Comparison of ENCODE assay signal across 23 cellular contexts in genomic region chr2:1208522-1208921, GRCh38.
DNase-seq lines count a peak whose midpoint lies in the region; ATAC-seq, FAIRE-seq and TF ChIP-seq lines count a peak whose summit lies in the region.
"Had no signal": no experiment of that assay in that cellular context is flagged by ENCODE, and none has a peak within 500 bp of the region (broad histone marks: within the 10 kb centered on the region; RNA-seq: fewer than 3 reads in every experiment).

No MANE protein-coding gene starts in this region.

- WGBS in HepG2 (ENCODE audit: low lambda C conversion rate), result 18% methylated on average over 16 of the region's 18 CpGs
- 61% methylated on average over 7 of the region's 18 CpGs for WGBS in right lobe of liver (ENCODE audit: insufficient coverage, low coverage, low lambda C conversion rate, missing lambda C conversion rate)
- WGBS in suprapubic skin, result 87% methylated on average over 17 of the region's 18 CpGs

- H3K27ac Mint-ChIP-seq in chondrocyte (ENCODE audit: unreplicated experiment), result no peak overlapping the region
- peak overlapping the region; percentile 86 for H3K27ac Mint-ChIP-seq in stimulated activated naive B cell treated with anti-CD40 and anti-IgM and Interleukin-4, amounts not matched to agents 10 μg/mL and 1 μg/mL and 100 μg/mL, for 72 hours
- H3K27ac Mint-ChIP-seq: CD4-positive, alpha-beta memory T cell; HFFc6 had no signal

- no peak for ATAC-seq in HepG2
- no peak for ATAC-seq in right lobe of liver
- no peak for ATAC-seq in stimulated activated naive B cell treated with anti-CD40 and anti-IgM and Interleukin-4, amounts not matched to agents 10 μg/mL and 1 μg/mL and 100 μg/mL, for 72 hours (replicated peaks)

- no peaks in the 10 kb centered on the region for H3K36me3 Mint-ChIP-seq in chondrocyte (ENCODE audit: low read depth)
- peaks cover 1 to 4% of the 10 kb centered on the region in 2 donors for H3K36me3 Mint-ChIP-seq in stimulated activated naive B cell treated with anti-CD40 and anti-IgM and Interleukin-4, amounts not matched to agents 10 μg/mL and 1 μg/mL and 100 μg/mL, for 72 hours

- H3K9ac ChIP-seq in HepG2 (ENCODE audit: insufficient read depth, low read depth, low read length), result no peak overlapping the region

- H3K27me3 Mint-ChIP-seq in chondrocyte (ENCODE audit: low read depth), result peaks cover 16% of the 10 kb centered on the region
- no peaks in the 10 kb centered on the region for H3K27me3 Mint-ChIP-seq in stimulated activated naive B cell treated with anti-CD40 and anti-IgM and Interleukin-4, amounts not matched to agents 10 μg/mL and 1 μg/mL and 100 μg/mL, for 72 hours
- H3K27me3 Mint-ChIP-seq: CD4-positive, alpha-beta memory T cell had no signal

- H3K9me3 ChIP-seq in HepG2 (ENCODE audit: low read length) (peaks cover 2% of the 10 kb centered on the region), right lobe of liver (peaks cover 0 to 3% (median 0%) of the 10 kb centered on the region in 4 donors), suprapubic skin (peaks cover 5% of the 10 kb centered on the region)
- H3K9me3 ChIP-seq: HAP-1 had no signal

- peaks cover 0 to 13% of the 10 kb centered on the region in 2 experiments; a peak in 3 of 5 replicates for H3K27me3 ChIP-seq in HepG2 (ENCODE audit: control insufficient read depth in 1 of 2, insufficient read depth in 2 of 2, low read length in 2 of 2)
- H3K27me3 ChIP-seq in right lobe of liver, result no peaks in the 10 kb centered on the region
- no peaks in the 10 kb centered on the region for H3K27me3 ChIP-seq in suprapubic skin

- FAIRE-seq in HepG2 (lab: Jason Lieb, UNC), result no peak
- FAIRE-seq: A204.1, GM12891, GM18507, H54 had no signal

- no peaks in the 10 kb centered on the region for H3K36me3 ChIP-seq in HepG2 (replicated peaks in 1 of 2; ENCODE audit: control insufficient read depth in 1 of 2, insufficient read depth in 2 of 2, low read length in 2 of 2)
- no peaks in the 10 kb centered on the region for H3K36me3 ChIP-seq in right lobe of liver
- H3K36me3 ChIP-seq in suprapubic skin, result no peaks in the 10 kb centered on the region
- H3K36me3 ChIP-seq: HAP-1 had no signal

- TF ChIP-seq CTCF in HepG2 (CRISPR knock-in tag; IDR thresholded peaks at IDR 0.05) (no peak), right lobe of liver (IDR thresholded peaks at IDR 0.05) (no peak), chondrocyte (IDR thresholded peaks at IDR 0.05) (no peak), suprapubic skin (IDR thresholded peaks at IDR 0.05) (no peak)

- H3K9me3 Mint-ChIP-seq in chondrocyte (ENCODE audit: low read depth), result peaks cover 2% of the 10 kb centered on the region
- H3K9me3 Mint-ChIP-seq in stimulated activated naive B cell treated with anti-CD40 and anti-IgM and Interleukin-4, amounts not matched to agents 10 μg/mL and 1 μg/mL and 100 μg/mL, for 72 hours, result peaks cover 4 to 15% of the 10 kb centered on the region in 2 donors

- H4K20me1 ChIP-seq in HepG2 (ENCODE audit: insufficient read depth, low read length), result no peaks in the 10 kb centered on the region

- H3K4me2 ChIP-seq in HepG2 (ENCODE audit: low read depth, low read length), result no peak overlapping the region

- TF ChIP-seq POLR2A in HepG2 (IDR thresholded peaks at IDR 0.05; ENCODE audit: insufficient read depth in 1 of 2, low read depth in 2 of 2, low read length in 2 of 2) (no peak), right lobe of liver (IDR thresholded peaks at IDR 0.05) (no peak), suprapubic skin (IDR thresholded peaks at IDR 0.05) (no peak)

- no peak for TF ChIP-seq EP300 in HepG2 (IDR thresholded peaks at IDR 0.05; ENCODE audit: low read depth in 2 of 2, low read length in 2 of 2)
- no peak for TF ChIP-seq EP300 in HepG2 (CRISPR knock-in tag; IDR thresholded peaks at IDR 0.05; ENCODE audit: borderline replicate concordance)
- no peak for TF ChIP-seq EP300 in suprapubic skin (IDR thresholded peaks at IDR 0.05)

- no peak overlapping the region for H3K4me3 Mint-ChIP-seq in chondrocyte (ENCODE audit: unreplicated experiment)
- no peak overlapping the region for H3K4me3 Mint-ChIP-seq in stimulated activated naive B cell treated with anti-CD40 and anti-IgM and Interleukin-4, amounts not matched to agents 10 μg/mL and 1 μg/mL and 100 μg/mL, for 72 hours
- H3K4me3 Mint-ChIP-seq: CD4-positive, alpha-beta memory T cell; HFFc6 had no signal

- POLR2A ChIA-PET in HepG2 (lab: Yijun Ruan, JAX), result no interaction called here

- BruUV-seq in HepG2 (replicated peaks; lab: Mats Ljungman, UMichigan), result no TSS peak

- intact Hi-C loops in HepG2 (cut with micrococcal nuclease; ENCODE audit: unreplicated experiment) (no loop called here), right lobe of liver (cut with DNase I) (no loop called here)

- no peaks in the 10 kb centered on the region for H3K79me2 ChIP-seq in HepG2 (ENCODE audit: insufficient read depth, low read length)

- no peaks in the 10 kb centered on the region for H3K4me1 ChIP-seq in HepG2 (ENCODE audit: insufficient read depth, low read length)
- H3K4me1 ChIP-seq in right lobe of liver, result no peaks in the 10 kb centered on the region
- H3K4me1 ChIP-seq in suprapubic skin, result no peaks in the 10 kb centered on the region
- H3K4me1 ChIP-seq: HAP-1 had no signal

- H2AFZ ChIP-seq in HepG2 (ENCODE audit: low read length), result no peak overlapping the region

- H3K4me1 Mint-ChIP-seq in chondrocyte (ENCODE audit: low read depth), result no peaks in the 10 kb centered on the region
- H3K4me1 Mint-ChIP-seq in stimulated activated naive B cell treated with anti-CD40 and anti-IgM and Interleukin-4, amounts not matched to agents 10 μg/mL and 1 μg/mL and 100 μg/mL, for 72 hours, result peaks cover 12 to 34% of the 10 kb centered on the region in 2 donors

- CTCF ChIA-PET in HepG2 (lab: Yijun Ruan, JAX; ENCODE audit: low intra/inter-chr PET ratio, low total read pairs), result no interaction called here

- no peak for TF ChIP-seq RAD21 in HepG2 (CRISPR knock-in tag; IDR thresholded peaks at IDR 0.05)

- in situ Hi-C loops in HepG2 (cut with HindIII; ENCODE audit: extremely low pct_ligation_motif_present, low pct_unique_long_range_greater_than_20kb), result no loop called here

- H3K4me3 ChIP-seq in HepG2 (replicated peaks in 1 of 3; ENCODE audit: insufficient read depth in 1 of 3, low read depth in 2 of 3, low read length in 3 of 3) (no peak overlapping the region), right lobe of liver (no peak overlapping the region), suprapubic skin (no peak overlapping the region)
- H3K4me3 ChIP-seq: HAP-1 had no signal

- no peak for DNase-seq in HepG2 (ENCODE audit: low spot score)
- DNase-seq in right lobe of liver, result no peak
- peak; percentile 80 for DNase-seq in chondrocyte (ENCODE audit: low spot score)
- no peak for DNase-seq in stimulated activated naive B cell treated with anti-CD40 and anti-IgM and Interleukin-4, amounts not matched to agents 10 μg/mL and 1 μg/mL and 100 μg/mL, for 72 hours
- no peak for DNase-seq in epidermal melanocyte (ENCODE audit: insufficient read length, low spot score)
- no peak for DNase-seq in suprapubic skin (ENCODE audit: low spot score in 2 of 2)
- DNase-seq: ACHN; AML-193; C1 segment of cervical spinal cord; Calu3; CD4-positive, alpha-beta memory T cell; COR-L47; DMS53; DMS79 treated with DMSO at 0.1 percent for 48 hours; GF-D8; GOT3; HFFc6 had no signal

- no peak overlapping the region for H3K27ac ChIP-seq in HepG2 (ENCODE audit: extremely low read length, insufficient read depth, low read length)
- H3K27ac ChIP-seq in right lobe of liver, result no peak overlapping the region
- no peak overlapping the region for H3K27ac ChIP-seq in suprapubic skin
- H3K27ac ChIP-seq: 22Rv1 had no signal

TF ChIP-seq in HepG2, 621 proteins besides CTCF, POLR2A, EP300 and RAD21:
- TF ChIP-seq, protein P1, sequence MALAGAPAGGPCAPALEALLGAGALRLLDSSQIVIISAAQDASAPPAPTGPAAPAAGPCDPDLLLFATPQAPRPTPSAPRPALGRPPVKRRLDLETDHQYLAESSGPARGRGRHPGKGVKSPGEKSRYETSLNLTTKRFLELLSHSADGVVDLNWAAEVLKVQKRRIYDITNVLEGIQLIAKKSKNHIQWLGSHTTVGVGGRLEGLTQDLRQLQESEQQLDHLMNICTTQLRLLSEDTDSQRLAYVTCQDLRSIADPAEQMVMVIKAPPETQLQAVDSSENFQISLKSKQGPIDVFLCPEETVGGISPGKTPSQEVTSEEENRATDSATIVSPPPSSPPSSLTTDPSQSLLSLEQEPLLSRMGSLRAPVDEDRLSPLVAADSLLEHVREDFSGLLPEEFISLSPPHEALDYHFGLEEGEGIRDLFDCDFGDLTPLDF (CRISPR knock-in tag; IDR thresholded peaks at IDR 0.05), result no peak
- TF ChIP-seq MAFK (conservative IDR thresholded peaks at IDR 0.05 in 1 of 2, IDR thresholded peaks at IDR 0.05 in 1 of 2; ENCODE audit: low read length in 2 of 2) (peak; percentile 35 to 55; a peak in 3 of 4 replicates), MAFF (IDR thresholded peaks at IDR 0.05; ENCODE audit: low read depth, low read length) (0 out of 2 replicates have a peak, but pooled peaks have one; percentile 20), FIP1L1 (IDR thresholded peaks at IDR 0.05; ENCODE audit: borderline replicate concordance, insufficient read depth, low read depth, low read length) (no peak), NR2F6 (IDR thresholded peaks at IDR 0.05) (no peak), NR2F6 (CRISPR knock-in tag; IDR thresholded peaks at IDR 0.05) (no peak), ZNF788 (CRISPR knock-in tag; IDR thresholded peaks at IDR 0.05; ENCODE audit: borderline replicate concordance) (no peak), ZNF350 (CRISPR knock-in tag; IDR thresholded peaks at IDR 0.05; ENCODE audit: borderline replicate concordance, low read depth) (no peak)
